19 cellular contexts compared by ENCODE assay signal in genomic region chr15:101026686-101027272, GRCh38.
A peak's percentile ranks its signal among the peaks of the same experiment; 100 is the strongest.
DNase-seq lines count a peak whose midpoint lies in the region; ATAC-seq and TF ChIP-seq lines count a peak whose summit lies in the region.
"Had no signal": no experiment of that assay in that cellular context is flagged by ENCODE, and none has a peak within 500 bp of the region (broad histone marks: within the 10 kb centered on the region; RNA-seq: fewer than 3 reads in every experiment).

No MANE protein-coding gene starts in this region.

- DNase-seq in Right ventricle myocardium inferior (ENCODE audit: missing footprints) (no peak), left ventricle myocardium inferior (no peak), islet precursor cell (peak; percentile 36), ovary (peak; percentile 27 to 74 (median 42)), middle frontal gyrus (ENCODE audit: extremely low spot score, low spot score) (no peak), NCI-H345 treated with DMSO at 0.1 percent for 48 hours (lab: John Stamatoyannopoulos, UW; ENCODE audit: unreplicated experiment) (no peak), nucleus accumbens (lab: John Stamatoyannopoulos, UW) (no peak)
- DNase-seq in activated CD4-positive, alpha-beta T cell treated with anti-CD3 and anti-CD28 coated beads, Interleukin-2, amount 50 U/mL, for 48 hours: no peak
- DNase-seq: activated CD4-positive, CD25-positive, alpha-beta regulatory T cell; brain microvascular endothelial cell; Caco-2; Karpas-422; lower lobe of right lung; NCI-H2029 treated with DMSO at 0.1 percent for 48 hours; stimulated activated CD4-positive, alpha-beta T cell treated with anti-CD3 and anti-CD28 coated beads, Interleukin-2, amount 100 ng/mL, for 48 hours had no signal

- no peak for TF ChIP-seq POLR2A in ovary (IDR thresholded peaks at IDR 0.05)

- H3K27me3 ChIP-seq in left ventricle myocardium inferior (ENCODE audit: low read depth): no peaks in the 10 kb centered on the region
- no peaks in the 10 kb centered on the region for H3K27me3 ChIP-seq in ovary
- H3K27me3 ChIP-seq: brain microvascular endothelial cell, upper lobe of left lung had no signal

- H3K36me3 ChIP-seq in left ventricle myocardium inferior (peaks cover 4% of the 10 kb centered on the region), ovary (no peaks in the 10 kb centered on the region)
- H3K36me3 ChIP-seq: brain microvascular endothelial cell had no signal

- no peak for TF ChIP-seq CTCF in left ventricle myocardium inferior (IDR thresholded peaks at IDR 0.05; ENCODE audit: borderline replicate concordance)
- TF ChIP-seq CTCF in ovary (IDR thresholded peaks at IDR 0.05): no peak

- ATAC-seq in Right ventricle myocardium inferior: peak; percentile 49
- ATAC-seq: A549, HCT116, lower lobe of right lung had no signal

- H3K4me3 ChIP-seq in left ventricle myocardium inferior (no peak overlapping the region), ovary (no peak overlapping the region)
- H3K4me3 ChIP-seq: A549, lower lobe of right lung, upper lobe of left lung had no signal

- no peak overlapping the region for H3K27ac ChIP-seq in left ventricle myocardium inferior (replicated peaks)
- no peak overlapping the region for H3K27ac ChIP-seq in ovary
- H3K27ac ChIP-seq: A549, brain microvascular endothelial cell, lower lobe of right lung, parathyroid adenoma had no signal

- H3K9me3 ChIP-seq in left ventricle myocardium inferior (replicated peaks) (no peaks in the 10 kb centered on the region), ovary (no peaks in the 10 kb centered on the region)
- H3K9me3 ChIP-seq: A549, Caco-2, lower lobe of right lung, upper lobe of left lung had no signal

- WGBS in ovary, 3 donors: 41 to 70% (median 44%) methylated on average over 13 of the region's 13 CpGs

- intact Hi-C loops in Right ventricle myocardium inferior (cut with DNase I) (no loop called here), left ventricle myocardium inferior (cut with micrococcal nuclease) (no loop called here), ovary (cut with DNase I) (no loop called here)

- TF ChIP-seq EP300 in ovary (IDR thresholded peaks at IDR 0.05): no peak

- H3K4me1 ChIP-seq in left ventricle myocardium inferior: peaks cover 37% of the 10 kb centered on the region
- H3K4me1 ChIP-seq in ovary (ENCODE audit: insufficient read depth): peaks cover 18% of the 10 kb centered on the region
- H3K4me1 ChIP-seq: A549, Caco-2, parathyroid adenoma had no signal

Comparison
In these comparisons a context has a peak if more than half of its experiments do, and no peak if none do; other contexts are left out.
1. DNase-seq: peak in islet precursor cell (single experiment) and ovary (5 of 5); none in Right ventricle myocardium inferior (single experiment), left ventricle myocardium inferior (single experiment), middle frontal gyrus (single experiment), NCI-H345 treated with DMSO at 0.1 percent for 48 hours (single experiment), activated CD4-positive, alpha-beta T cell treated with anti-CD3 and anti-CD28 coated beads, Interleukin-2, amount 50 U/mL, for 48 hours (0 of 2) and nucleus accumbens (0 of 56).